ENCODE assay signal across 17 cellular contexts in the genomic region with DNA sequence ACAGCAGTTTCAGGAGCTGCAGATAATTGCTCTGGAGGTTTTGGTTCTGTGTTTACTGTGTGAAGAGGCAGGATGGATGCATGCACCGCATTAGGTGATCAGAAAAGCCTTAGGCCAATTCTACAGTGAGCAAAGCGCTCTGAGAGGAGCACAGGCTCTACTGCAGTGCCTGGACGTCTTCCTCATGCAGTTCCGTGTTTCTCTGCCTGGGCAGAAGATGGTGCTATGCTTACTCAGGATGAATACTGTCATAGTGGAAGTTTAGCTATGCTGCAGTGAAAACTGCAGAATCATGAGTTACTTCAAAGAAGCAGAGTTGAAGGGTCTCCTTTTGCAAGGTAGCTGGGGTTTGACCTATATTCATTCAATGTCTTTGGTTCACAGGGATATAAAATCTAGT.
"Had no signal": no experiment of that assay in that cellular context is flagged by ENCODE, and none has a peak within 500 bp of the region (broad histone marks: within the 10 kb centered on the region; RNA-seq: fewer than 3 reads in every experiment).

No MANE protein-coding gene starts in this region.

- H3K9me3 ChIP-seq: suprapubic skin, transverse colon, vagina had no signal

- ATAC-seq: activated CD4-positive, alpha-beta T cell treated with anti-CD3 and anti-CD28 coated beads for 36 hours; activated naive CD4-positive, alpha-beta T cell treated with anti-CD3 and anti-CD28 coated beads, Interleukin-2, amount 50 U/mL, for 72 hours; mucosa of descending colon; WTC11 had no signal

- H3K36me3 ChIP-seq: cardiac muscle cell, esophagus squamous epithelium, suprapubic skin, transverse colon, vagina had no signal

- H3K4me1 ChIP-seq: esophagus squamous epithelium, suprapubic skin, transverse colon, vagina had no signal

- H3K27ac ChIP-seq: cardiac muscle cell, esophagus squamous epithelium, suprapubic skin, transverse colon, vagina had no signal

- DNase-seq: activated CD4-positive, alpha-beta T cell treated with anti-CD3 and anti-CD28 coated beads for 36 hours; activated CD4-positive, alpha-beta T cell treated with anti-CD3 and anti-CD28 coated beads, Interleukin-2, amount 50 U/mL, for 48 hours; activated gamma-delta T cell; amniotic stem cell; dermis blood vessel endothelial cell; effector memory CD4-positive, alpha-beta T cell; esophagus squamous epithelium; mesenchymal stem cell; mucosa of descending colon; naive B cell; transverse colon had no signal

- H3K4me3 ChIP-seq: cardiac muscle cell, esophagus squamous epithelium, mucosa of descending colon, suprapubic skin, transverse colon, vagina had no signal

- H3K27me3 ChIP-seq: cardiac muscle cell, esophagus squamous epithelium, suprapubic skin, transverse colon, vagina had no signal

- FAIRE-seq: endothelial cell of umbilical vein had no signal
